In genomic region chr1:41619511-41620364, GRCh38 we compare ENCODE assay signal across 15 cellular contexts.
A peak's percentile ranks its signal among the peaks of the same experiment; 100 is the strongest.
DNase-seq lines count a peak whose midpoint lies in the region; ATAC-seq and TF ChIP-seq lines count a peak whose summit lies in the region.
"Had no signal": no experiment of that assay in that cellular context is flagged by ENCODE, and none has a peak within 500 bp of the region (broad histone marks: within the 10 kb centered on the region; RNA-seq: fewer than 3 reads in every experiment).

No MANE protein-coding gene starts in this region.

- ATAC-seq in heart right ventricle (no peak), foreskin keratinocyte (peak; percentile 30), HG03045 (IDR thresholded peaks at IDR 0.05; ENCODE audit: unreplicated experiment) (no peak), left cardiac atrium (no peak)
- ATAC-seq: activated CD8-positive, alpha-beta T cell treated with anti-CD3 and anti-CD28 coated beads, Interleukin-2, amount 10 ng/mL, durations not matched to agents 7 days and 5 days; naive thymus-derived CD8-positive, alpha-beta T cell had no signal

- no peaks in the 10 kb centered on the region for H3K79me2 ChIP-seq in OCI-LY1 (ENCODE audit: insufficient read depth, low read length)

- H4K20me1 ChIP-seq in OCI-LY1 (ENCODE audit: insufficient read depth, low read length): no peaks in the 10 kb centered on the region

- 88 to 93% methylated on average over 10 of the region's 10 CpGs for WGBS in heart right ventricle, 2 donors
- 57% methylated on average over 10 of the region's 10 CpGs for WGBS in suprapubic skin

- H3K9me2 ChIP-seq in OCI-LY1 (ENCODE audit: low read depth, low read length): no peaks in the 10 kb centered on the region

- H3K36me3 ChIP-seq in right atrium auricular region: no peaks in the 10 kb centered on the region
- no peaks in the 10 kb centered on the region for H3K36me3 ChIP-seq in heart right ventricle
- no peaks in the 10 kb centered on the region for H3K36me3 ChIP-seq in OCI-LY1 (ENCODE audit: insufficient read depth, low read length)
- no peaks in the 10 kb centered on the region for H3K36me3 ChIP-seq in suprapubic skin
- H3K36me3 ChIP-seq: left ventricle myocardium inferior had no signal

- peak overlapping the region; percentile 7; the same call in 1 of the 2 replicates for H3K9ac ChIP-seq in OCI-LY1 (ENCODE audit: low read length)

- TF ChIP-seq EP300 in suprapubic skin (IDR thresholded peaks at IDR 0.05): no peak

- TF ChIP-seq CTCF in right atrium auricular region (IDR thresholded peaks at IDR 0.05): no peak
- no peak for TF ChIP-seq CTCF in heart right ventricle (IDR thresholded peaks at IDR 0.05)
- no peak for TF ChIP-seq CTCF in OCI-LY1 (IDR thresholded peaks at IDR 0.05; ENCODE audit: low read length)
- no peak for TF ChIP-seq CTCF in foreskin keratinocyte (conservative IDR thresholded peaks at IDR 0.05)
- no peak for TF ChIP-seq CTCF in suprapubic skin (IDR thresholded peaks at IDR 0.05)

- H3K4me2 ChIP-seq in OCI-LY1 (ENCODE audit: low read length): peak overlapping the region; percentile 1; the same call in 1 of the 2 replicates

- H3K9me3 ChIP-seq in right atrium auricular region (no peaks in the 10 kb centered on the region), heart right ventricle (no peaks in the 10 kb centered on the region), OCI-LY1 (ENCODE audit: low read length) (no peaks in the 10 kb centered on the region), suprapubic skin (no peaks in the 10 kb centered on the region)
- H3K9me3 ChIP-seq: left ventricle myocardium inferior had no signal

- H3K4me1 ChIP-seq in right atrium auricular region (peaks cover 0 to 20% of the 10 kb centered on the region in 2 donors), heart right ventricle (peaks cover 9 to 35% (median 22%) of the 10 kb centered on the region in 9 donors), OCI-LY1 (ENCODE audit: insufficient read depth, low read length, severe bottlenecking) (peaks cover 54% of the 10 kb centered on the region), foreskin keratinocyte (no peaks in the 10 kb centered on the region), suprapubic skin (peaks cover 41% of the 10 kb centered on the region)

- H3K4me3 ChIP-seq in right atrium auricular region (no peak overlapping the region), heart right ventricle (no peak overlapping the region), OCI-LY1 (ENCODE audit: low read depth, low read length, poor library complexity, severe bottlenecking) (no peak overlapping the region), suprapubic skin (no peak overlapping the region)
- H3K4me3 ChIP-seq: left ventricle myocardium inferior had no signal

- intact Hi-C loops in heart right ventricle (cut with DNase I): no loop called here
- intact Hi-C loops in left cardiac atrium (cut with DNase I): no loop called here

- TF ChIP-seq POLR2A in suprapubic skin (IDR thresholded peaks at IDR 0.05): no peak

- H2AFZ ChIP-seq in OCI-LY1 (ENCODE audit: low read length): no peak overlapping the region

- H3K27ac ChIP-seq in right atrium auricular region (no peak overlapping the region), heart right ventricle (no peak overlapping the region), OCI-LY1 (ENCODE audit: low read depth, low read length, poor library complexity, severe bottlenecking) (peak overlapping the region; percentile 26), foreskin keratinocyte (no peak overlapping the region), suprapubic skin (no peak overlapping the region)
- H3K27ac ChIP-seq: left ventricle myocardium inferior had no signal

- no peaks in the 10 kb centered on the region for H3K27me3 ChIP-seq in right atrium auricular region
- H3K27me3 ChIP-seq in heart right ventricle: no peaks in the 10 kb centered on the region
- H3K27me3 ChIP-seq in OCI-LY1 (ENCODE audit: insufficient read depth, low read length): no peaks in the 10 kb centered on the region
- peaks cover 3% of the 10 kb centered on the region for H3K27me3 ChIP-seq in foreskin keratinocyte
- H3K27me3 ChIP-seq in suprapubic skin: no peaks in the 10 kb centered on the region

- H3F3A ChIP-seq in OCI-LY1 (ENCODE audit: insufficient read depth, low read length): no peaks in the 10 kb centered on the region

- DNase-seq in right atrium auricular region (ENCODE audit: low spot score) (peak; percentile 44), heart right ventricle (no peak), foreskin keratinocyte (no peak), suprapubic skin (ENCODE audit: low spot score in 2 of 2) (no peak), HCEC 1CT (no peak), left cardiac atrium (no peak)
- DNase-seq: activated CD8-positive, alpha-beta T cell treated with anti-CD3 and anti-CD28 coated beads, Interleukin-2, amount 10 ng/mL, durations not matched to agents 7 days and 5 days; activated gamma-delta T cell treated with Interleukin-2 at 50 U/mL for 16 hours; hypothalamus; left ventricle myocardium inferior; naive thymus-derived CD8-positive, alpha-beta T cell; NCI-H446; stimulated activated CD4-positive, alpha-beta T cell treated with anti-CD3 and anti-CD28 coated beads, Interleukin-1b, Interleukin-23, amount 100 ng/mL, for 48 hours had no signal
